10 cellular contexts compared by ENCODE assay signal in genomic region chr7:106779877-106780276, GRCh38.
DNase-seq lines count a peak whose midpoint lies in the region; ATAC-seq and TF ChIP-seq lines count a peak whose summit lies in the region.
"Had no signal": no experiment of that assay in that cellular context is flagged by ENCODE, and none has a peak within 500 bp of the region (broad histone marks: within the 10 kb centered on the region; RNA-seq: fewer than 3 reads in every experiment).

No MANE protein-coding gene starts in this region.

- H3K9ac ChIP-seq in endodermal cell (ENCODE audit: extremely low read depth, low read length, poor library complexity, severe bottlenecking): no peak overlapping the region

- no peaks in the 10 kb centered on the region for H3K9me3 ChIP-seq in MG63
- no peaks in the 10 kb centered on the region for H3K9me3 ChIP-seq in endodermal cell (ENCODE audit: control insufficient read depth, low read length)

- no peaks in the 10 kb centered on the region for H3K9me3 Mint-ChIP-seq in endodermal cell
- H3K9me3 Mint-ChIP-seq in stimulated activated memory B cell treated with anti-CD40 and anti-IgM and Interleukin-4, amounts not matched to agents 10 μg/mL and 1 μg/mL and 100 μg/mL, for 72 hours: peaks cover 7% of the 10 kb centered on the region
- H3K9me3 Mint-ChIP-seq: effector memory CD8-positive, alpha-beta T cell; memory B cell had no signal

- ATAC-seq in stimulated activated memory B cell treated with anti-CD40 and anti-IgM and Interleukin-4, amounts not matched to agents 10 μg/mL and 1 μg/mL and 100 μg/mL, for 72 hours: peak; percentile 62
- ATAC-seq in HG03460 (IDR thresholded peaks at IDR 0.05; ENCODE audit: unreplicated experiment): no peak
- ATAC-seq: effector memory CD8-positive, alpha-beta T cell had no signal

- H3K27ac Mint-ChIP-seq in endodermal cell: no peak overlapping the region
- H3K27ac Mint-ChIP-seq in stimulated activated memory B cell treated with anti-CD40 and anti-IgM and Interleukin-4, amounts not matched to agents 10 μg/mL and 1 μg/mL and 100 μg/mL, for 72 hours: no peak overlapping the region
- H3K27ac Mint-ChIP-seq: effector memory CD8-positive, alpha-beta T cell; memory B cell had no signal

- WGBS in endodermal cell (ENCODE audit: insufficient coverage in 1 of 2, insufficient read length in 1 of 2), 2 experiments: 93 to 100% methylated on average over 2 to 4 of the region's 4 CpGs

- no peak overlapping the region for H3K4me3 Mint-ChIP-seq in endodermal cell
- no peak overlapping the region for H3K4me3 Mint-ChIP-seq in stimulated activated memory B cell treated with anti-CD40 and anti-IgM and Interleukin-4, amounts not matched to agents 10 μg/mL and 1 μg/mL and 100 μg/mL, for 72 hours
- H3K4me3 Mint-ChIP-seq: effector memory CD8-positive, alpha-beta T cell; memory B cell had no signal

- H3K27me3 Mint-ChIP-seq in endodermal cell (ENCODE audit: insufficient read depth): peaks cover 3% of the 10 kb centered on the region
- no peaks in the 10 kb centered on the region for H3K27me3 Mint-ChIP-seq in stimulated activated memory B cell treated with anti-CD40 and anti-IgM and Interleukin-4, amounts not matched to agents 10 μg/mL and 1 μg/mL and 100 μg/mL, for 72 hours
- H3K27me3 Mint-ChIP-seq: memory B cell had no signal

- no peak overlapping the region for H3K4me3 ChIP-seq in MG63
- H3K4me3 ChIP-seq in endodermal cell (ENCODE audit: low read length): no peak overlapping the region

- peaks cover 7% of the 10 kb centered on the region for H3K4me1 ChIP-seq in endodermal cell (ENCODE audit: control insufficient read depth, insufficient read depth, low read length)

- H3K36me3 Mint-ChIP-seq in endodermal cell (ENCODE audit: low read depth): no peaks in the 10 kb centered on the region
- H3K36me3 Mint-ChIP-seq in stimulated activated memory B cell treated with anti-CD40 and anti-IgM and Interleukin-4, amounts not matched to agents 10 μg/mL and 1 μg/mL and 100 μg/mL, for 72 hours: peaks cover 8% of the 10 kb centered on the region
- H3K36me3 Mint-ChIP-seq: memory B cell had no signal

- H3K27ac ChIP-seq in endodermal cell (ENCODE audit: low read depth, low read length): no peak overlapping the region

- peak; percentile 21 for DNase-seq in activated CD4-positive, alpha-beta T cell treated with anti-CD3 and anti-CD28 coated beads for 48 hours
- DNase-seq in activated CD4-positive, alpha-beta T cell treated with anti-CD3 and anti-CD28 coated beads, Interleukin-2, amount 50 U/mL, for 1 hour: no peak
- DNase-seq in MG63 (peak; percentile 16), endodermal cell (peak; percentile 86), NCI-H446 (lab: John Stamatoyannopoulos, UW) (no peak), NCI-H1092 (lab: John Stamatoyannopoulos, UW) (no peak)
- DNase-seq: effector memory CD8-positive, alpha-beta T cell had no signal

- H3K36me3 ChIP-seq in MG63 (no peaks in the 10 kb centered on the region), endodermal cell (ENCODE audit: control insufficient read depth, insufficient read depth, low read length) (no peaks in the 10 kb centered on the region)

- no peaks in the 10 kb centered on the region for H3K27me3 ChIP-seq in MG63
- H3K27me3 ChIP-seq in endodermal cell (ENCODE audit: control insufficient read depth, insufficient read depth, low read length, poor library complexity, severe bottlenecking): no peaks in the 10 kb centered on the region

- peak; percentile 76 for TF ChIP-seq CTCF in endodermal cell (conservative IDR thresholded peaks at IDR 0.05)

- peaks cover 4% of the 10 kb centered on the region for H3K4me1 Mint-ChIP-seq in endodermal cell
- peaks cover 20% of the 10 kb centered on the region for H3K4me1 Mint-ChIP-seq in stimulated activated memory B cell treated with anti-CD40 and anti-IgM and Interleukin-4, amounts not matched to agents 10 μg/mL and 1 μg/mL and 100 μg/mL, for 72 hours

Comparison
In these comparisons a context has a peak if more than half of its experiments do, and no peak if none do; other contexts are left out.
1. DNase-seq: peak in activated CD4-positive, alpha-beta T cell treated with anti-CD3 and anti-CD28 coated beads for 48 hours (single experiment), MG63 (single experiment) and endodermal cell (single experiment); none in activated CD4-positive, alpha-beta T cell treated with anti-CD3 and anti-CD28 coated beads, Interleukin-2, amount 50 U/mL, for 1 hour (single experiment), NCI-H446 (0 of 2) and NCI-H1092 (single experiment).